Comparison of ENCODE assay signal across 1 cellular context in genomic region chr5:2038337-2039179, GRCh38.
A peak's percentile ranks its signal among the peaks of the same experiment; 100 is the strongest.
TF ChIP-seq lines count a peak whose summit lies in the region.

No MANE protein-coding gene starts in this region.

TF ChIP-seq in K562, 482 proteins besides CTCF, POLR2A, EP300 and RAD21 (continued from another document and continues in another):
- TF ChIP-seq ZNF277 (CRISPR knock-in tag; IDR thresholded peaks at IDR 0.05; ENCODE audit: borderline replicate concordance) (no peak), ZNF778 (CRISPR knock-in tag; IDR thresholded peaks at IDR 0.05) (no peak), CXXC5 (CRISPR knock-in tag; IDR thresholded peaks at IDR 0.05) (peak; percentile 47), NFATC3 (IDR thresholded peaks at IDR 0.05) (no peak), ZNF586 (CRISPR knock-in tag; conservative IDR thresholded peaks at IDR 0.05) (no peak), ZNF507 (tag; conservative IDR thresholded peaks at IDR 0.05) (no peak), TBL1XR1 (IDR thresholded peaks at IDR 0.05; ENCODE audit: low read length in 2 of 2) (no peak), NRF1 (conservative IDR thresholded peaks at IDR 0.05 in 1 of 2, IDR thresholded peaks at IDR 0.05 in 1 of 2) (peak; percentile 90 to 92), CREB3L1 (IDR thresholded peaks at IDR 0.05; ENCODE audit: borderline replicate concordance, low read depth) (peak; percentile 28; the same call in 1 of the 2 replicates), ZNF444 (CRISPR knock-in tag; IDR thresholded peaks at IDR 0.05) (no peak), MTA1 (IDR thresholded peaks at IDR 0.05; ENCODE audit: borderline replicate concordance) (no peak), CHD4 (IDR thresholded peaks at IDR 0.05; ENCODE audit: insufficient read depth, insufficient replicate concordance, low read depth, low read length, poor library complexity, severe bottlenecking) (no peak), CTBP1 (IDR thresholded peaks at IDR 0.05; ENCODE audit: borderline replicate concordance) (peak; percentile 84; the same call in 1 of the 2 replicates), CBFB (CRISPR knock-in tag; IDR thresholded peaks at IDR 0.05) (no peak), TAF1 (IDR thresholded peaks at IDR 0.05; ENCODE audit: control insufficient read depth, extremely low read depth, insufficient read depth, low read length, severe bottlenecking) (no peak), HINFP (tag; conservative IDR thresholded peaks at IDR 0.05; ENCODE audit: low read depth) (no peak), ETS1 (conservative IDR thresholded peaks at IDR 0.05; ENCODE audit: control insufficient read depth, low read depth, low read length) (no peak), HMBOX1 (IDR thresholded peaks at IDR 0.05) (no peak), POLR2AphosphoS2 (IDR thresholded peaks at IDR 0.05; ENCODE audit: low read length) (no peak), ZNF551 (CRISPR knock-in tag; IDR thresholded peaks at IDR 0.05) (no peak), NCOA6 (IDR thresholded peaks at IDR 0.05) (no peak), ESRRA (IDR thresholded peaks at IDR 0.05; ENCODE audit: borderline replicate concordance, low read depth) (peak; percentile 91), ILF3 (IDR thresholded peaks at IDR 0.05; ENCODE audit: borderline replicate concordance) (peak; percentile 61; the same call in 1 of the 2 replicates), TSHZ1 (CRISPR knock-in tag; IDR thresholded peaks at IDR 0.05) (no peak), ZNF121 (CRISPR knock-in tag; conservative IDR thresholded peaks at IDR 0.05) (no peak), BCL6 (CRISPR knock-in tag; IDR thresholded peaks at IDR 0.05) (no peak), ZNF24 (IDR thresholded peaks at IDR 0.05) (no peak), STAG1 (CRISPR knock-in tag; IDR thresholded peaks at IDR 0.05; ENCODE audit: borderline replicate concordance) (no peak), KLF6 (CRISPR knock-in tag; IDR thresholded peaks at IDR 0.05; ENCODE audit: borderline replicate concordance) (no peak), NONO (IDR thresholded peaks at IDR 0.05; ENCODE audit: low read depth in 2 of 2, low read length in 1 of 2) (0 out of 4 replicates have a peak, but pooled peaks of 1 of the 2 experiments have one; percentile 34), E2F1 (CRISPR knock-in tag; IDR thresholded peaks at IDR 0.05) (no peak), ZBTB8A (IDR thresholded peaks at IDR 0.05; ENCODE audit: partially characterized antibody) (no peak), L3MBTL2 (IDR thresholded peaks at IDR 0.05) (peak; percentile 67), ZBTB9 (CRISPR knock-in tag; IDR thresholded peaks at IDR 0.05) (no peak), HNRNPH1 (optimal IDR thresholded peaks at IDR 0.05; ENCODE audit: low read depth, low read length) (no peak), ZNF3 (CRISPR knock-in tag; IDR thresholded peaks at IDR 0.05) (no peak), THRB (CRISPR knock-in tag; conservative IDR thresholded peaks at IDR 0.05) (no peak), POU5F1 (IDR thresholded peaks at IDR 0.05; ENCODE audit: borderline replicate concordance, low read depth, low read length, partially characterized antibody) (no peak), TRIM28 (IDR thresholded peaks at IDR 0.05) (no peak), ZNF740 (CRISPR knock-in tag; IDR thresholded peaks at IDR 0.05) (no peak), ZNF740 (tag; IDR thresholded peaks at IDR 0.05) (no peak), CEBPB (tag; IDR thresholded peaks at IDR 0.05) (no peak), RB1 (IDR thresholded peaks at IDR 0.05; ENCODE audit: low read depth) (peak; percentile 93), HOMEZ (CRISPR knock-in tag; IDR thresholded peaks at IDR 0.05) (no peak), SP1 (CRISPR knock-in tag; IDR thresholded peaks at IDR 0.05) (no peak), CCAR2 (IDR thresholded peaks at IDR 0.05; ENCODE audit: low read depth, low read length) (no peak), YBX1 (IDR thresholded peaks at IDR 0.05) (no peak), TEAD2 (tag; IDR thresholded peaks at IDR 0.05) (no peak), NR4A1 (CRISPR knock-in tag; IDR thresholded peaks at IDR 0.05) (no peak), NR4A1 (tag; IDR thresholded peaks at IDR 0.05) (no peak), SIN3B (IDR thresholded peaks at IDR 0.05; ENCODE audit: low read depth) (peak; percentile 31; the same call in 1 of the 2 replicates), DEAF1 (CRISPR knock-in tag; IDR thresholded peaks at IDR 0.05) (no peak)
